Comparison of ENCODE assay signal across 33 cellular contexts in genomic region chr5:167392252-167392651, GRCh38.
"Had no signal": no experiment of that assay in that cellular context is flagged by ENCODE, and none has a peak within 500 bp of the region (broad histone marks: within the 10 kb centered on the region; RNA-seq: fewer than 3 reads in every experiment).

No MANE protein-coding gene starts in this region.

- H3K27ac ChIP-seq: brain microvascular endothelial cell, Peyer's patch, WERI-Rb-1 had no signal

- H3K27ac Mint-ChIP-seq: activated CD4-positive, alpha-beta T cell treated with anti-CD3 and anti-CD28 coated beads, Interleukin-2, amount 10 ng/mL, durations not matched to agents 24 days and 14 days; activated CD8-positive, alpha-beta T cell treated with anti-CD3 and anti-CD28 coated beads for 36 hours; activated naive CD8-positive, alpha-beta T cell treated with anti-CD3 and anti-CD28 coated beads for 36 hours; activated T-cell treated with anti-CD3 and anti-CD28 coated beads, Interleukin-2, amount 50 U/mL, for 72 hours; activated T-helper 17 cell treated with anti-CD3 and anti-CD28 coated beads, Interleukin-2, amount 50 U/mL, for 72 hours had no signal

- H3K27me3 ChIP-seq: brain microvascular endothelial cell, Peyer's patch had no signal

- DNase-seq: activated CD4-positive, alpha-beta T cell treated with anti-CD3 and anti-CD28 coated beads, Interleukin-2, amount 10 ng/mL, durations not matched to agents 24 days and 14 days; activated CD4-positive, alpha-beta T cell treated with anti-CD3 and anti-CD28 coated beads, Interleukin-2, amount 50 U/mL, for 4 hours; activated CD8-positive, alpha-beta T cell treated with anti-CD3 and anti-CD28 coated beads for 36 hours; activated effector memory CD4-positive, alpha-beta T cell treated with anti-CD3 and anti-CD28 coated beads, Interleukin-2, amount 50 U/mL, for 16 hours; activated naive CD4-positive, alpha-beta T cell; activated naive CD4-positive, alpha-beta T cell treated with anti-CD3 and anti-CD28 coated beads, Interleukin-2, amount 50 U/mL, for 16 hours; activated naive CD8-positive, alpha-beta T cell treated with anti-CD3 and anti-CD28 coated beads for 36 hours; activated T-cell treated with anti-CD3 and anti-CD28 coated beads, Interleukin-2, amount 50 U/mL, for 1 hour; activated T-cell treated with anti-CD3 and anti-CD28 coated beads, Interleukin-2, amount 50 U/mL, for 72 hours; amniotic stem cell; aorta; brain microvascular endothelial cell; central memory CD4-positive, alpha-beta T cell; Karpas-422; NCI-H1105; NCI-H1417 treated with DMSO at 0.1 percent for 48 hours; NCI-H187 treated with DMSO at 0.1 percent for 48 hours; NCI-H2081; NCI-H2171 treated with DMSO at 0.1 percent for 48 hours; NCI-H2227 treated with DMSO at 0.1 percent for 48 hours; NCI-H446; NCI-H510A treated with DMSO at 0.1 percent for 48 hours; NCI-H69; NCI-H82; PC-3; Peyer's patch; Right ventricle myocardium superior; SW 1271; T-helper 1 cell; T-helper 2 cell; T-helper 9 cell; WERI-Rb-1 had no signal

- H3K9me3 ChIP-seq: Peyer's patch had no signal

- H3K4me3 Mint-ChIP-seq: activated CD4-positive, alpha-beta T cell treated with anti-CD3 and anti-CD28 coated beads, Interleukin-2, amount 10 ng/mL, durations not matched to agents 24 days and 14 days; activated CD8-positive, alpha-beta T cell treated with anti-CD3 and anti-CD28 coated beads for 36 hours; activated naive CD8-positive, alpha-beta T cell treated with anti-CD3 and anti-CD28 coated beads for 36 hours; activated T-cell treated with anti-CD3 and anti-CD28 coated beads, Interleukin-2, amount 50 U/mL, for 72 hours; activated T-helper 17 cell treated with anti-CD3 and anti-CD28 coated beads, Interleukin-2, amount 50 U/mL, for 72 hours had no signal

- H3K36me3 ChIP-seq: brain microvascular endothelial cell, Peyer's patch, WERI-Rb-1 had no signal

- H3K27me3 Mint-ChIP-seq: activated CD4-positive, alpha-beta T cell treated with anti-CD3 and anti-CD28 coated beads, Interleukin-2, amount 10 ng/mL, durations not matched to agents 24 days and 14 days; activated CD8-positive, alpha-beta T cell treated with anti-CD3 and anti-CD28 coated beads for 36 hours; activated naive CD8-positive, alpha-beta T cell treated with anti-CD3 and anti-CD28 coated beads for 36 hours; activated T-helper 17 cell treated with anti-CD3 and anti-CD28 coated beads, Interleukin-2, amount 50 U/mL, for 72 hours had no signal

- ATAC-seq: activated CD8-positive, alpha-beta T cell treated with anti-CD3 and anti-CD28 coated beads for 36 hours; activated T-cell treated with anti-CD3 and anti-CD28 coated beads, Interleukin-2, amount 50 U/mL, for 72 hours; activated T-helper 17 cell treated with anti-CD3 and anti-CD28 coated beads, Interleukin-2, amount 50 U/mL, for 72 hours; PC-3 had no signal

- H3K4me1 Mint-ChIP-seq: activated CD4-positive, alpha-beta T cell treated with anti-CD3 and anti-CD28 coated beads, Interleukin-2, amount 10 ng/mL, durations not matched to agents 24 days and 14 days; activated naive CD8-positive, alpha-beta T cell treated with anti-CD3 and anti-CD28 coated beads for 36 hours; activated T-helper 17 cell treated with anti-CD3 and anti-CD28 coated beads, Interleukin-2, amount 50 U/mL, for 72 hours had no signal

- H3K4me1 ChIP-seq: Peyer's patch had no signal

- H3K36me3 Mint-ChIP-seq: activated naive CD8-positive, alpha-beta T cell treated with anti-CD3 and anti-CD28 coated beads for 36 hours had no signal

- H3K4me3 ChIP-seq: Peyer's patch had no signal
